In genomic region chr11:94762208-94762607, GRCh38 we compare ENCODE assay signal across 10 cellular contexts. TPM values are rescaled to one million over a fixed set of nuclear protein-coding genes. Genes with fewer than 3 reads are reported as not detected.
DNase-seq lines count a peak whose midpoint lies in the region; ATAC-seq, FAIRE-seq and TF ChIP-seq lines count a peak whose summit lies in the region.
"Had no signal": no experiment of that assay in that cellular context is flagged by ENCODE, and none has a peak within 500 bp of the region (broad histone marks: within the 10 kb centered on the region; RNA-seq: fewer than 3 reads in every experiment).

No MANE protein-coding gene starts in this region.

- no peaks in the 10 kb centered on the region for H3K79me2 ChIP-seq in neural progenitor cell (ENCODE audit: low read depth)

- no peaks in the 10 kb centered on the region for H3K9me3 Mint-ChIP-seq in brain
- H3K9me3 Mint-ChIP-seq in neural progenitor cell: no peaks in the 10 kb centered on the region

- DNase-seq in DMS 273 (lab: John Stamatoyannopoulos, UW; ENCODE audit: unreplicated experiment): peak; percentile 47
- DNase-seq in DMS 273 treated with DMSO at 0.1 percent for 48 hours (lab: John Stamatoyannopoulos, UW): no peak
- peak; percentile 32 to 36 for DNase-seq in Kasumi-1 (lab: John Stamatoyannopoulos, UW)
- no peak for DNase-seq in neural progenitor cell (ENCODE audit: low spot score)
- no peak for DNase-seq in globus pallidus (ENCODE audit: low spot score)
- no peak for DNase-seq in H54 (ENCODE audit: insufficient read length, low spot score)
- DNase-seq: cerebellar nuclear complex, T-helper 9 cell had no signal

- TF ChIP-seq CTCF in brain (conservative IDR thresholded peaks at IDR 0.05) (peak; percentile 22 to 32), neural progenitor cell (IDR thresholded peaks at IDR 0.05) (peak; percentile 29)

- no peak for FAIRE-seq in H54 (lab: Jason Lieb, UNC)

- H3K4me2 ChIP-seq in neural progenitor cell: no peak overlapping the region

- ATAC-seq in GM19035 (IDR thresholded peaks at IDR 0.05; ENCODE audit: unreplicated experiment): no peak

- H2AFZ ChIP-seq in neural progenitor cell (replicated peaks): no peak overlapping the region

- H3K4me1 ChIP-seq in neural progenitor cell: peaks cover 5% of the 10 kb centered on the region

- H3K36me3 ChIP-seq in neural progenitor cell: no peaks in the 10 kb centered on the region

- H3K27ac ChIP-seq in neural progenitor cell: no peak overlapping the region

- no peak overlapping the region for H3K27ac Mint-ChIP-seq in brain
- no peak overlapping the region for H3K27ac Mint-ChIP-seq in neural progenitor cell

- H3F3A ChIP-seq in neural progenitor cell (ENCODE audit: low read depth): peaks cover 5% of the 10 kb centered on the region

- no peaks in the 10 kb centered on the region for H3K36me3 Mint-ChIP-seq in brain
- no peaks in the 10 kb centered on the region for H3K36me3 Mint-ChIP-seq in neural progenitor cell

- H3K4me3 ChIP-seq in neural progenitor cell: no peak overlapping the region

- H3K27me3 Mint-ChIP-seq in brain (no peaks in the 10 kb centered on the region), neural progenitor cell (ENCODE audit: insufficient read depth, low read depth) (no peaks in the 10 kb centered on the region)

- H3K4me3 Mint-ChIP-seq in brain: peak overlapping the region in 1 of 5 experiments; percentile 23
- H3K4me3 Mint-ChIP-seq in neural progenitor cell: no peak overlapping the region

- H3K4me1 Mint-ChIP-seq in brain (peaks cover 5% of the 10 kb centered on the region), neural progenitor cell (peaks cover 16% of the 10 kb centered on the region)

- H4K20me1 ChIP-seq in neural progenitor cell (ENCODE audit: low read depth): no peaks in the 10 kb centered on the region

- no peak for TF ChIP-seq POLR2A in H54 (IDR thresholded peaks at IDR 0.05; ENCODE audit: low read depth, low read length)

- H3K27me3 ChIP-seq in neural progenitor cell: no peaks in the 10 kb centered on the region

- H3K9me3 ChIP-seq in neural progenitor cell (ENCODE audit: low read depth): no peaks in the 10 kb centered on the region

- no peak overlapping the region for H3K9ac ChIP-seq in neural progenitor cell

RNA-seq across cellular contexts. Expression of gene AMOTL1, which starts 5.9 kb away (rescaled TPM):
- 65.6 TPM for polyA plus RNA-seq in brain (ENCODE audit: insufficient read depth, low read depth, low replicate concordance)
- 22.6 and 29.5 TPM in 2 replicates for total RNA-seq in neural progenitor cell (ENCODE audit: low replicate concordance)

Comparison
In these comparisons a context has a peak if more than half of its experiments do, and no peak if none do; other contexts are left out.
1. DNase-seq: peak in DMS 273 (single experiment) and Kasumi-1 (2 of 2); none in DMS 273 treated with DMSO at 0.1 percent for 48 hours (single experiment), neural progenitor cell (single experiment), globus pallidus (single experiment) and H54 (single experiment).